ENCODE assay signal across 1 cellular context in the genomic region with DNA sequence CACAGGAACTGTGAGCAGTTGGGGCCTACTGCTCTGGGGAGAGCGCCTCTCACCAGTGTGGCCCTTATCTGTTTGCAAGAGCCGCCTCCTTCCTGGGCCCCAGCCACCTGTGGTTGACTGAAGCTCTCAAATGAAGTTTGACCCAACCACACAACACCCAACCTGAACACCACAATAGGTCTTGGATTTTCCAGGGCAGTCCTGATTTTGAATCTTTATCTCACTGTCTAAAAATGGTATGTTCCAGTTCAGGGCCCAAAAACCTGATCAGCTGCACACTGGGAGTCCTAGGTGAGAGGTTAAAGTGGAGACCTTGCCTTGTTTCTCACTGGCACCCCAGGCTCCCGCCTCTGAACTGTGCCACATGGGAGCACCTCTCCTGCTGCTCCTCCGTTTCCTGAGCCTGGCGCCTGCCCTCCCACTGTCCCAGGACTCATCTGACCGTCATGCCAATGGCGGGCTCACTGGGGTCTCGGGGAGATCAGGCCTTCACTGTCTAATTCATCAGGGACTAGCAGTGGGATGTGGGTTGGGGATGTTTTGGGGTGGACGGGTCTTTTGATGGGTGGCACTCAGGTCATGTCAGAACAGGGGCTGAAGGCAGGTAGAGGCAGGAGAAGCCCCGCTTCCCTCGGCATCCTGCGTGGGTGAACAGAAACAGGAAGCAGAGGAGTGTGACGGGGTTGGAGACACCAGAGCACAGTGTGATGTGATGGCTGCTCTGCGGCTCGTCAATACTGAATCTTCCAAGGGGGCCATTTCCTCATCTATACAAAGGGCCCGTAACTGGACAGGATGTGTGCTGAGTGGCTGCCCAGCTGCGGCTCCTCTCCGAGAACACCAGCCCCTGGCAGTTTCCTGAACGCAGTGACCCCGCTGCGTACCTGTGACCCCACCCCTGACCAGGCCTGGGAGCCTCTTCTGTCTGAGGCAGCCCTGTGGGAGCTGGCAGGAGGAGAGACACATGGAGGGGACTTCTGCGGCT.
TF ChIP-seq lines count a peak whose summit lies in the region.

No MANE protein-coding gene starts in this region.

TF ChIP-seq in HepG2, 621 proteins besides CTCF, POLR2A, EP300 and RAD21 (continued from another document):
- TF ChIP-seq ZNF180 (CRISPR knock-in tag; IDR thresholded peaks at IDR 0.05; ENCODE audit: borderline replicate concordance, low read depth) (no peak), ZMAT3 (CRISPR knock-in tag; conservative IDR thresholded peaks at IDR 0.05) (no peak), FOXK1 (CRISPR knock-in tag; IDR thresholded peaks at IDR 0.05; ENCODE audit: borderline replicate concordance, low read depth) (no peak), KDM4B (CRISPR knock-in tag; IDR thresholded peaks at IDR 0.05) (no peak), ZNF691 (CRISPR knock-in tag; IDR thresholded peaks at IDR 0.05; ENCODE audit: borderline replicate concordance, low read depth) (no peak), ISX (CRISPR knock-in tag; conservative IDR thresholded peaks at IDR 0.05) (no peak), RXRB (CRISPR knock-in tag; IDR thresholded peaks at IDR 0.05; ENCODE audit: borderline replicate concordance) (no peak), POLR2AphosphoS5 (IDR thresholded peaks at IDR 0.05; ENCODE audit: low read depth, low read length) (no peak), KLF16 (CRISPR knock-in tag; IDR thresholded peaks at IDR 0.05) (no peak), GTF3A (CRISPR knock-in tag; conservative IDR thresholded peaks at IDR 0.05) (no peak)
